ENCODE assay signal across 1 cellular context in genomic region chr17:29445844-29446243, GRCh38.
TF ChIP-seq lines count a peak whose summit lies in the region.

No MANE protein-coding gene starts in this region.

TF ChIP-seq in IMR-90, 13 proteins besides CTCF, POLR2A, EP300 and RAD21:
- no peak for TF ChIP-seq MAZ (IDR thresholded peaks at IDR 0.05; ENCODE audit: borderline replicate concordance, low read depth, low read length)
- TF ChIP-seq MAFK (IDR thresholded peaks at IDR 0.05; ENCODE audit: low read depth, low read length): no peak
- TF ChIP-seq FOS (IDR thresholded peaks at IDR 0.05; ENCODE audit: low read depth, low read length): no peak
- TF ChIP-seq RFX5 (IDR thresholded peaks at IDR 0.05; ENCODE audit: low read depth, low read length): no peak
- TF ChIP-seq CEBPB (IDR thresholded peaks at IDR 0.05; ENCODE audit: low read depth, low read length): no peak
- no peak for TF ChIP-seq RCOR1 (IDR thresholded peaks at IDR 0.05; ENCODE audit: insufficient replicate concordance, low read length)
- TF ChIP-seq, protein P1, sequence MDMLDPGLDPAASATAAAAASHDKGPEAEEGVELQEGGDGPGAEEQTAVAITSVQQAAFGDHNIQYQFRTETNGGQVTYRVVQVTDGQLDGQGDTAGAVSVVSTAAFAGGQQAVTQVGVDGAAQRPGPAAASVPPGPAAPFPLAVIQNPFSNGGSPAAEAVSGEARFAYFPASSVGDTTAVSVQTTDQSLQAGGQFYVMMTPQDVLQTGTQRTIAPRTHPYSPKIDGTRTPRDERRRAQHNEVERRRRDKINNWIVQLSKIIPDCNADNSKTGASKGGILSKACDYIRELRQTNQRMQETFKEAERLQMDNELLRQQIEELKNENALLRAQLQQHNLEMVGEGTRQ (IDR thresholded peaks at IDR 0.05; ENCODE audit: low read depth, low read length): no peak
- TF ChIP-seq, protein P2, sequence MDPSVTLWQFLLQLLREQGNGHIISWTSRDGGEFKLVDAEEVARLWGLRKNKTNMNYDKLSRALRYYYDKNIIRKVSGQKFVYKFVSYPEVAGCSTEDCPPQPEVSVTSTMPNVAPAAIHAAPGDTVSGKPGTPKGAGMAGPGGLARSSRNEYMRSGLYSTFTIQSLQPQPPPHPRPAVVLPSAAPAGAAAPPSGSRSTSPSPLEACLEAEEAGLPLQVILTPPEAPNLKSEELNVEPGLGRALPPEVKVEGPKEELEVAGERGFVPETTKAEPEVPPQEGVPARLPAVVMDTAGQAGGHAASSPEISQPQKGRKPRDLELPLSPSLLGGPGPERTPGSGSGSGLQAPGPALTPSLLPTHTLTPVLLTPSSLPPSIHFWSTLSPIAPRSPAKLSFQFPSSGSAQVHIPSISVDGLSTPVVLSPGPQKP (IDR thresholded peaks at IDR 0.05; ENCODE audit: borderline replicate concordance, low read depth, low read length): no peak
- no peak for TF ChIP-seq CHD1 (IDR thresholded peaks at IDR 0.05; ENCODE audit: low read depth, low read length)
- TF ChIP-seq MXI1 (IDR thresholded peaks at IDR 0.05; ENCODE audit: borderline replicate concordance, low read depth, low read length): no peak
- no peak for TF ChIP-seq NFE2L2 (IDR thresholded peaks at IDR 0.05; ENCODE audit: low read depth, low read length)
- TF ChIP-seq SMC3 (IDR thresholded peaks at IDR 0.05; ENCODE audit: low read depth, low read length): no peak
- TF ChIP-seq BHLHE40 (IDR thresholded peaks at IDR 0.05; ENCODE audit: low read depth, low read length): no peak
